9 cellular contexts compared by ENCODE assay signal in the genomic region with DNA sequence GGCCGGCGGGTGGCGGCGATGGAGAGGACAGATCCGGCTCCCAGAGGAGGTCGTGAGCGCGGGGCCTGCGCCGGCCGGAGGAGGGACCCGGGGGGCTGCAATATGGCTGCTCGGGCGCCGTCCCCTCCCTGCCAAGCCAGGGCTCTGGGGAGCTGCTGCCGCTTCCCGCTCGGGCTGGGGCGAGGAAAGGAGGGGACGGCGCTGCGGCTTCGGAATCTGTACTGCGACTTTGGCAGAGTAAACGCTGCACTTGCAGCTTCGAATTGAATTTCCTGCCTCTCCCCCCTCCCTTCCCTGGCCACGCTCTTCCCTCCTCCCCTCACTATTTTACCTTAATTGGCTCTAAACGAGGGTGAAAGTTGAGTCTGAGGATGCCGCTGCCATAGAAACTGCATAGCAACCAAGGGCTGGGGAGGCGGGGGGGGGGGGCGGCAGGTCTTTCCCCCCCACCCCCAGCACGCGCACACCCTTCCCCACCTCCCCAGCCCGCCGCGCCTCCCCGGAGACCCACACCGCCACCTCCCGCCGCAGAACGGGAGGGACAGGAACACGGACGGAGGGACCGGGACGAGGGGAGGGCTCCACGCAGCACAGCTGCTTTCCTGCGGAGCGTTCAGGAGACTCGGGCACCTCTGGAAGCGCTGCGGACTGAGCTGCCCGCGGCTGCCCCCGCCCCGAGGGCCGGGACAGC.
DNase-seq lines count a peak whose midpoint lies in the region; ATAC-seq, FAIRE-seq and TF ChIP-seq lines count a peak whose summit lies in the region.
"Had no signal": no experiment of that assay in that cellular context is flagged by ENCODE, and none has a peak within 500 bp of the region (broad histone marks: within the 10 kb centered on the region; RNA-seq: fewer than 3 reads in every experiment).

No MANE protein-coding gene starts in this region.

- H3K36me3 ChIP-seq in pancreas: no peaks in the 10 kb centered on the region

- intact Hi-C loops in head of caudate nucleus (cut with DNase I): no loop called here
- intact Hi-C loops in pancreas (cut with DNase I): no loop called here

- H3K27ac ChIP-seq in pancreas: no peak overlapping the region

- no peaks in the 10 kb centered on the region for H3K4me1 ChIP-seq in pancreas

- H3K9me3 ChIP-seq in pancreas: no peaks in the 10 kb centered on the region

- peak overlapping the region; percentile 49 for H3K4me3 ChIP-seq in AG10803 (ENCODE audit: low read length)
- H3K4me3 ChIP-seq in pancreas: peak overlapping the region; percentile 15 to 53 (median 33)

- no peak for TF ChIP-seq CTCF in AG10803 (conservative IDR thresholded peaks at IDR 0.05; ENCODE audit: low read length)
- TF ChIP-seq CTCF in pancreas (IDR thresholded peaks at IDR 0.05): no peak

- H3K27me3 ChIP-seq in pancreas: peaks cover 0 to 10% (median 0%) of the 10 kb centered on the region in 4 donors

- no peak for FAIRE-seq in pancreas (lab: Jason Lieb, UNC)

- WGBS in pancreas, 2 donors: 1% methylated on average over 48 to 56 of the region's 56 CpGs

- no peak for DNase-seq in AG10803 (ENCODE audit: low read depth)
- peak; percentile 58 for DNase-seq in NCI-H146 (lab: John Stamatoyannopoulos, UW)
- DNase-seq in activated T-helper 9 cell treated with anti-CD3 and anti-CD28 coated beads, Interleukin-2, amount 50 U/mL, for 16 hours (ENCODE audit: low read depth): peak; percentile 9
- peak in 41 of 42 donors; percentile 38 to 87 (median 66) for DNase-seq in head of caudate nucleus
- peak in 2 of 6 donors; percentile 32 to 65 for DNase-seq in pancreas
- no peak for DNase-seq in EL
- DNase-seq in D341Med (ENCODE audit: low spot score): no peak

- ATAC-seq in GM19395 (IDR thresholded peaks at IDR 0.05; ENCODE audit: unreplicated experiment): peak; percentile 83
- peak; percentile 69 to 83 (median 73) for ATAC-seq in pancreas
- ATAC-seq: HCT116 had no signal

Comparison
In these comparisons a context has a peak if more than half of its experiments do, and no peak if none do; other contexts are left out.
1. DNase-seq: peak in NCI-H146 (single experiment), activated T-helper 9 cell treated with anti-CD3 and anti-CD28 coated beads, Interleukin-2, amount 50 U/mL, for 16 hours (single experiment) and head of caudate nucleus (41 of 42); none in AG10803 (single experiment), EL (single experiment) and D341Med (single experiment).